Comparison of ENCODE assay signal across 28 cellular contexts in genomic region chr22:36193171-36193570, GRCh38. TPM values are rescaled to one million over a fixed set of nuclear protein-coding genes. Genes with fewer than 3 reads are reported as not detected.
"Had no signal": no experiment of that assay in that cellular context is flagged by ENCODE, and none has a peak within 500 bp of the region (broad histone marks: within the 10 kb centered on the region; RNA-seq: fewer than 3 reads in every experiment).

No MANE protein-coding gene starts in this region.

- H3K9me3 ChIP-seq: esophagus muscularis mucosa, gastroesophageal sphincter, heart left ventricle, prostate gland, right atrium auricular region, testis, tibial artery, upper lobe of left lung had no signal

- ATAC-seq: foreskin keratinocyte; gastroesophageal sphincter; heart left ventricle; naive thymus-derived CD4-positive, alpha-beta T cell; sciatic nerve; stimulated activated memory B cell treated with anti-CD40 and anti-IgM and Interleukin-4, amounts not matched to agents 10 μg/mL and 1 μg/mL and 100 μg/mL, for 72 hours; stimulated activated naive CD8-positive, alpha-beta T cell treated with anti-CD3 and anti-CD28 coated beads, Interleukin-15, Interleukin-2, amounts not matched to agents 100 U/mL and 50 U/mL, for 24 hours had no signal

- H3K4me1 ChIP-seq: foreskin keratinocyte, prostate gland had no signal

- H3K27ac ChIP-seq: dorsolateral prefrontal cortex, epithelial cell of prostate, esophagus muscularis mucosa, foreskin keratinocyte, gastroesophageal sphincter, hepatocyte, prostate gland, testis, tibial artery, upper lobe of left lung had no signal

- H3K36me3 ChIP-seq: esophagus muscularis mucosa, gastroesophageal sphincter, prostate gland, right atrium auricular region, tibial artery, upper lobe of left lung had no signal

- H3K4me3 Mint-ChIP-seq: naive thymus-derived CD4-positive, alpha-beta T cell; nephron; stimulated activated memory B cell treated with anti-CD40 and anti-IgM and Interleukin-4, amounts not matched to agents 10 μg/mL and 1 μg/mL and 100 μg/mL, for 72 hours had no signal

- H3K36me3 Mint-ChIP-seq: naive thymus-derived CD4-positive, alpha-beta T cell; stimulated activated memory B cell treated with anti-CD40 and anti-IgM and Interleukin-4, amounts not matched to agents 10 μg/mL and 1 μg/mL and 100 μg/mL, for 72 hours had no signal

- H3K4me3 ChIP-seq: dorsolateral prefrontal cortex, esophagus muscularis mucosa, gastroesophageal sphincter, heart left ventricle, hepatocyte, prostate gland, right atrium auricular region, testis, tibial artery, upper lobe of left lung had no signal

- H3K27me3 ChIP-seq: dorsolateral prefrontal cortex, esophagus muscularis mucosa, gastroesophageal sphincter, heart left ventricle, hepatocyte, right atrium auricular region, testis, tibial artery, upper lobe of left lung had no signal

- H3K9me3 Mint-ChIP-seq: nephron; stimulated activated memory B cell treated with anti-CD40 and anti-IgM and Interleukin-4, amounts not matched to agents 10 μg/mL and 1 μg/mL and 100 μg/mL, for 72 hours had no signal

- DNase-seq: cerebellar nuclear complex; dorsolateral prefrontal cortex; effector CD4-positive, alpha-beta T cell; foreskin keratinocyte; heart left ventricle; kidney; mammary epithelial cell; mesendoderm; midbrain; naive thymus-derived CD4-positive, alpha-beta T cell; nucleus accumbens; stimulated activated CD4-positive, alpha-beta T cell treated with anti-CD3 and anti-CD28 coated beads, Interleukin-2, amount 100 ng/mL, for 24 hours; stimulated activated CD4-positive, alpha-beta T cell treated with anti-CD3 and anti-CD28 coated beads, Interleukin-4, amount 100 ng/mL, for 24 hours; stimulated activated naive CD8-positive, alpha-beta T cell treated with anti-CD3 and anti-CD28 coated beads, Interleukin-15, Interleukin-2, amounts not matched to agents 100 U/mL and 50 U/mL, for 24 hours; substantia nigra; testis; tibial artery; upper lobe of left lung had no signal

- H3K27ac Mint-ChIP-seq: stimulated activated memory B cell treated with anti-CD40 and anti-IgM and Interleukin-4, amounts not matched to agents 10 μg/mL and 1 μg/mL and 100 μg/mL, for 72 hours had no signal

RNA-seq across cellular contexts. Expression of gene APOL4, which starts 8.4 kb away (rescaled TPM):
- total RNA-seq: foreskin keratinocyte, osteocyte had no signal
